In the genomic region with DNA sequence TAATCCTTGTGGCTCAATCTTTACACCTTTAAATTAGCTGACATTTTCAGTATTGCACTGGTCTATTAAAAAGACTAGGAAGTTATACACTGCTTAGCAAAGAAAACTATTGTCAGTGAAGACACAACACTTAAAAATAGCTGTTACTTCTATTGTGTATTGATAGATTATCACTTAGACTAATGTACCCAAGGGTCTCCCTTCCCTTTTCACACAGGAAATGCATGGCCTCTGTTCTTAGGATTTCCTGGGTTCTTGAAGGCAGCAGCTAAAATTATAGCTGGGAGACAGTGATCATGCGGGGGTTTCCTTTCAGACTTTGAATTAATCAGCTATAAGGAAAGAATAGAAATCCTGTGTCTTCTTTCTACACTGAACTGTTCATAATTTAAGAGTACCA, we compare ENCODE assay signal across 14 cellular contexts.
"Had no signal": no experiment of that assay in that cellular context is flagged by ENCODE, and none has a peak within 500 bp of the region (broad histone marks: within the 10 kb centered on the region; RNA-seq: fewer than 3 reads in every experiment).

No MANE protein-coding gene starts in this region.

- DNase-seq: activated CD4-positive, alpha-beta T cell treated with anti-CD3 and anti-CD28 coated beads, Interleukin-2, amount 50 U/mL, for 4 hours; activated CD4-positive, CD25-positive, alpha-beta regulatory T cell treated with anti-CD3 and anti-CD28 coated beads, Interleukin-2, amount 50 U/mL, for 72 hours; activated naive CD4-positive, alpha-beta T cell treated with Interleukin-2 at 50 U/mL for 16 hours; adrenal gland; colonic mucosa; esophagus squamous epithelium; hippocampal formation; kidney; left ventricle myocardium superior; ovary; stimulated activated CD4-positive, alpha-beta T cell treated with anti-CD3 and anti-CD28 coated beads, Interleukin-12 subunit alpha, Interleukin-12 subunit beta, amount 100 ng/mL, for 4 hours; stimulated activated CD4-positive, alpha-beta T cell treated with anti-CD3 and anti-CD28 coated beads, Interleukin-2, amount 100 ng/mL, for 24 hours; thyroid gland had no signal

- H3K4me3 Mint-ChIP-seq: neural progenitor cell had no signal

- H3K27ac Mint-ChIP-seq: neural progenitor cell had no signal

- H3K9me3 Mint-ChIP-seq: neural progenitor cell had no signal
